Comparison of ENCODE assay signal across 12 cellular contexts in the genomic region with DNA sequence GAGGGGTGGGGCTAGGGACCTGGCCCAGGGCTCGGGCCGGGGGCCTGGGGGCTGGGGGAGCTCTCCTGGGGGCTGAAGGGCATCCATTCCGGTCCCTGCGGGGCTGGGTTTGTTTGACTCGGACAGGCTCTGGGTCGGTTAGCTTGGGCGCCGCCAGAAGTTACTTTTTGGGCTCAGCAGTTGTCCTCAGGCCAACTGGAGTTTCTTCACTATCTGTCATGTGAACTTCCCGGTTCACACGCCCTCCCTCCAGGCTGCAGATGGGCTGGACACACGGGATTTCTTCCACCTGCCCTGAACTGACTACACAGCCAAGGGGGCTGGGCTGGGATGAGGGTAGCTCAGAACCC. TPM values are rescaled to one million over a fixed set of nuclear protein-coding genes. Genes with fewer than 3 reads are reported as not detected.
DNase-seq lines count a peak whose midpoint lies in the region; ATAC-seq, FAIRE-seq and TF ChIP-seq lines count a peak whose summit lies in the region.
"Had no signal": no experiment of that assay in that cellular context is flagged by ENCODE, and none has a peak within 500 bp of the region (broad histone marks: within the 10 kb centered on the region; RNA-seq: fewer than 3 reads in every experiment).

No MANE protein-coding gene starts in this region.

- CTCF ChIA-PET in BJ (lab: Yijun Ruan, JAX), result interaction anchor here (0.6 to 1.0 kb wide), 3 partner anchors 14 to 47 kb away, joined by 3 read pairs; no protein-coding TSS in a partner anchor

- peak overlapping the region; percentile 17 for H3K4me3 Mint-ChIP-seq in activated T-helper 1 cell treated with anti-CD3 and anti-CD28 coated beads, Interleukin-12 subunit alpha, Interleukin-12 subunit beta, Interleukin-2, Interleukin-4 antibody, amounts not matched to agents 30 ng/mL and 10 ng/mL and 1 ng/mL, durations not matched to agents 14 hours and 24 hours and 36 hours

- H3K27me3 ChIP-seq in BJ (ENCODE audit: control insufficient read depth, insufficient read depth, low read length) (no peaks in the 10 kb centered on the region), heart right ventricle (no peaks in the 10 kb centered on the region), pancreas (no peaks in the 10 kb centered on the region)
- no peaks in the 10 kb centered on the region for H3K27me3 ChIP-seq in effector memory CD4-positive, alpha-beta T cell (replicated peaks; ENCODE audit: control insufficient read depth, insufficient read depth, low read length, poor library complexity, severe bottlenecking)

- peaks cover 26% of the 10 kb centered on the region for H3K4me1 Mint-ChIP-seq in activated T-helper 1 cell treated with anti-CD3 and anti-CD28 coated beads, Interleukin-12 subunit alpha, Interleukin-12 subunit beta, Interleukin-2, Interleukin-4 antibody, amounts not matched to agents 30 ng/mL and 10 ng/mL and 1 ng/mL, durations not matched to agents 14 hours and 24 hours and 36 hours (ENCODE audit: low read depth)

- H3K4me3 ChIP-seq in BJ (ENCODE audit: low read depth, low read length) (peak overlapping the region; percentile 6; the same call in 1 of the 2 replicates), heart right ventricle (peak overlapping the region in 4 of 10 donors; percentile 17 to 37 (median 22)), pancreas (peak overlapping the region; percentile 15 to 54 (median 37))
- no peak overlapping the region for H3K4me3 ChIP-seq in effector memory CD4-positive, alpha-beta T cell (ENCODE audit: insufficient read depth, low read depth, low read length, poor library complexity, severe bottlenecking)

- H3K27me3 Mint-ChIP-seq in activated T-helper 1 cell treated with anti-CD3 and anti-CD28 coated beads, Interleukin-12 subunit alpha, Interleukin-12 subunit beta, Interleukin-2, Interleukin-4 antibody, amounts not matched to agents 30 ng/mL and 10 ng/mL and 1 ng/mL, durations not matched to agents 14 hours and 24 hours and 36 hours (ENCODE audit: insufficient read depth), result no peaks in the 10 kb centered on the region
- H3K27me3 Mint-ChIP-seq: CD4-positive, CD25-positive, alpha-beta regulatory T cell had no signal

- H3K36me3 ChIP-seq in BJ (ENCODE audit: control insufficient read depth, insufficient read depth, low read length) (peaks cover 30% of the 10 kb centered on the region), heart right ventricle (peaks cover 0 to 51% (median 30%) of the 10 kb centered on the region in 9 donors), pancreas (peaks cover 3 to 31% (median 18%) of the 10 kb centered on the region in 3 donors)
- H3K36me3 ChIP-seq in effector memory CD4-positive, alpha-beta T cell (ENCODE audit: control insufficient read depth, insufficient read depth, low read length), result peaks cover 34% of the 10 kb centered on the region

- no peak for DNase-seq in BJ (ENCODE audit: low read depth)
- no peak for DNase-seq in activated T-helper 1 cell treated with anti-CD3 and anti-CD28 coated beads, Interleukin-12 subunit alpha, Interleukin-12 subunit beta, Interleukin-2, Interleukin-4 antibody, amounts not matched to agents 30 ng/mL and 10 ng/mL and 1 ng/mL, durations not matched to agents 14 hours and 24 hours and 36 hours (ENCODE audit: low spot score)
- no peak for DNase-seq in heart right ventricle
- peak in 3 of 6 donors; percentile 71 to 81 (median 72) for DNase-seq in pancreas
- DNase-seq in effector memory CD4-positive, alpha-beta T cell, result no peak
- no peak for DNase-seq in ecto neural progenitor cell (ENCODE audit: low spot score)
- DNase-seq in GM19238 (ENCODE audit: insufficient read length, low spot score), result no peak
- DNase-seq: CD4-positive, CD25-positive, alpha-beta regulatory T cell; RPMI8226; substantia nigra had no signal

- TF ChIP-seq CTCF in BJ (IDR thresholded peaks at IDR 0.05; ENCODE audit: insufficient read depth, low read depth, low read length) (no peak), heart right ventricle (IDR thresholded peaks at IDR 0.05) (no peak), pancreas (IDR thresholded peaks at IDR 0.05) (no peak)

- FAIRE-seq in pancreas (lab: Jason Lieb, UNC), result no peak
- FAIRE-seq: endometrium had no signal

- WGBS in heart right ventricle, 2 donors, result 50 to 52% methylated on average over 11 of the region's 11 CpGs
- WGBS in pancreas, 2 donors, result 8 to 12% methylated on average over 8 to 11 of the region's 11 CpGs

- POLR2A ChIA-PET in BJ (lab: Charles Lee), result no interaction called here

- H3K27ac ChIP-seq in heart right ventricle (peak overlapping the region in 7 of 10 donors; percentile 34 to 73 (median 67)), pancreas (peak overlapping the region; percentile 70 to 98 (median 88))
- no peak overlapping the region for H3K27ac ChIP-seq in effector memory CD4-positive, alpha-beta T cell (ENCODE audit: insufficient read depth, low read length, poor library complexity, severe bottlenecking)

- H3K36me3 Mint-ChIP-seq in activated T-helper 1 cell treated with anti-CD3 and anti-CD28 coated beads, Interleukin-12 subunit alpha, Interleukin-12 subunit beta, Interleukin-2, Interleukin-4 antibody, amounts not matched to agents 30 ng/mL and 10 ng/mL and 1 ng/mL, durations not matched to agents 14 hours and 24 hours and 36 hours (ENCODE audit: low read depth), result peaks cover 4% of the 10 kb centered on the region

- intact Hi-C loops in activated T-helper 1 cell treated with anti-CD3 and anti-CD28 coated beads, Interleukin-12 subunit alpha, Interleukin-12 subunit beta, Interleukin-2, Interleukin-4 antibody, amounts not matched to agents 30 ng/mL and 10 ng/mL and 1 ng/mL, durations not matched to agents 14 hours and 24 hours and 36 hours (cut with micrococcal nuclease), result no loop called here
- intact Hi-C loops in heart right ventricle (cut with DNase I), result loop anchor here in 1 of 10 donors (2.0 kb wide), 1 partner anchor 16 kb away; no protein-coding TSS in a partner anchor
- intact Hi-C loops in pancreas (cut with DNase I), result no loop called here

- H3K9me3 ChIP-seq in heart right ventricle (no peaks in the 10 kb centered on the region), pancreas (no peaks in the 10 kb centered on the region)
- no peaks in the 10 kb centered on the region for H3K9me3 ChIP-seq in effector memory CD4-positive, alpha-beta T cell (ENCODE audit: control insufficient read depth, low read length)

- H3K27ac Mint-ChIP-seq in activated T-helper 1 cell treated with anti-CD3 and anti-CD28 coated beads, Interleukin-12 subunit alpha, Interleukin-12 subunit beta, Interleukin-2, Interleukin-4 antibody, amounts not matched to agents 30 ng/mL and 10 ng/mL and 1 ng/mL, durations not matched to agents 14 hours and 24 hours and 36 hours, result no peak overlapping the region

- ATAC-seq in heart right ventricle (peak in 1 of 8 donors; percentile 9), pancreas (peak; percentile 3 to 10 (median 7)), GM18498 (IDR thresholded peaks at IDR 0.05; ENCODE audit: unreplicated experiment) (no peak)

- no peaks in the 10 kb centered on the region for H3K9me3 Mint-ChIP-seq in activated T-helper 1 cell treated with anti-CD3 and anti-CD28 coated beads, Interleukin-12 subunit alpha, Interleukin-12 subunit beta, Interleukin-2, Interleukin-4 antibody, amounts not matched to agents 30 ng/mL and 10 ng/mL and 1 ng/mL, durations not matched to agents 14 hours and 24 hours and 36 hours
- H3K9me3 Mint-ChIP-seq: CD4-positive, CD25-positive, alpha-beta regulatory T cell had no signal

- H3K4me1 ChIP-seq in heart right ventricle (peaks cover 27 to 56% (median 46%) of the 10 kb centered on the region in 9 donors), pancreas (peaks cover 14 to 32% (median 15%) of the 10 kb centered on the region in 3 donors)
- H3K4me1 ChIP-seq in effector memory CD4-positive, alpha-beta T cell (ENCODE audit: control insufficient read depth, insufficient read depth, low read length, poor library complexity, severe bottlenecking), result peaks cover 21% of the 10 kb centered on the region

RNA-seq across cellular contexts. Expression of a gene that starts 3.8 kb away (rescaled TPM):
- polyA plus RNA-seq in BJ (2011; rRNA removed), result 59.0 and 86.1 TPM in 2 replicates
- polyA minus RNA-seq in BJ (2011; rRNA and poly(A)+ RNA removed), result 74.3 and 109 TPM in 2 replicates
- total RNA-seq in activated T-helper 1 cell treated with anti-CD3 and anti-CD28 coated beads, Interleukin-12 subunit alpha, Interleukin-12 subunit beta, Interleukin-2, Interleukin-4 antibody, amounts not matched to agents 30 ng/mL and 10 ng/mL and 1 ng/mL, durations not matched to agents 14 hours and 24 hours and 36 hours, result 127 and 128 TPM in 2 replicates
- total RNA-seq in heart right ventricle, result 10 to 100 TPM; 36.0 to 80.5 (median 47.6) TPM
- polyA plus RNA-seq in heart right ventricle, result 100 to 1,000 TPM; 101 to 109 TPM
- 100 to 1,000 TPM in 1 of 6 donors, 10 to 100 TPM in 5; 69.2 to 117 (median 85.5) TPM for total RNA-seq in pancreas
- 100 to 1,000 TPM; 188 to 211 TPM for polyA plus RNA-seq in pancreas

RNA-seq across cellular contexts. Expression of a gene that starts 5.5 kb away (rescaled TPM):
- polyA plus RNA-seq in BJ (2011; rRNA removed) (30.0 and 33.2 TPM in 2 replicates), heart right ventricle (1 to 10 TPM; 5.0 to 7.7 TPM), pancreas (1 to 10 TPM; 4.6 to 7.8 TPM)
- 15.3 and 33.8 TPM in 2 replicates for polyA minus RNA-seq in BJ (2011; rRNA and poly(A)+ RNA removed)
- 24.9 and 28.1 TPM in 2 replicates for total RNA-seq in activated T-helper 1 cell treated with anti-CD3 and anti-CD28 coated beads, Interleukin-12 subunit alpha, Interleukin-12 subunit beta, Interleukin-2, Interleukin-4 antibody, amounts not matched to agents 30 ng/mL and 10 ng/mL and 1 ng/mL, durations not matched to agents 14 hours and 24 hours and 36 hours
- total RNA-seq in heart right ventricle (10 to 100 TPM in 1 of 10 donors, 1 to 10 TPM in 9; 5.2 to 11.3 (median 7.8) TPM), pancreas (1 to 10 TPM; 3.7 to 7.0 (median 4.8) TPM)

RNA-seq across cellular contexts. Expression of a gene that starts 14.9 kb away (rescaled TPM):
- polyA plus RNA-seq in BJ (2011; rRNA removed) (0.26 and 0.45 TPM in 2 replicates), heart right ventricle (10 to 100 TPM in 1 of 2 donors, 1 to 10 TPM in 1; 3.7 to 38.8 TPM), pancreas (1 to 10 TPM; 7.0 to 8.7 TPM)
- 0.24 TPM in 1 of 2 replicates, not detected in the other for polyA minus RNA-seq in BJ (2011; rRNA and poly(A)+ RNA removed)
- 1.9 and 4.1 TPM in 2 replicates for total RNA-seq in activated T-helper 1 cell treated with anti-CD3 and anti-CD28 coated beads, Interleukin-12 subunit alpha, Interleukin-12 subunit beta, Interleukin-2, Interleukin-4 antibody, amounts not matched to agents 30 ng/mL and 10 ng/mL and 1 ng/mL, durations not matched to agents 14 hours and 24 hours and 36 hours
- total RNA-seq in heart right ventricle (10 to 100 TPM in 1 of 10 donors, 1 to 10 TPM in 9; 3.2 to 12.5 (median 5.6) TPM), pancreas (1 to 10 TPM in 1 of 6 donors, under 1 TPM in 5; 0.47 to 2.1 (median 0.71) TPM)
- polyA plus RNA-seq: CD4-positive, CD25-positive, alpha-beta regulatory T cell had no signal

RNA-seq across cellular contexts. Expression of a gene that starts 17.4 kb away (rescaled TPM):
- polyA plus RNA-seq in BJ (2011; rRNA removed), result 49.3 and 89.9 TPM in 2 replicates
- 53.0 and 72.2 TPM in 2 replicates for polyA minus RNA-seq in BJ (2011; rRNA and poly(A)+ RNA removed)
- total RNA-seq in activated T-helper 1 cell treated with anti-CD3 and anti-CD28 coated beads, Interleukin-12 subunit alpha, Interleukin-12 subunit beta, Interleukin-2, Interleukin-4 antibody, amounts not matched to agents 30 ng/mL and 10 ng/mL and 1 ng/mL, durations not matched to agents 14 hours and 24 hours and 36 hours, result 92.6 and 96.3 TPM in 2 replicates
- 100 to 1,000 TPM in 1 of 10 donors, 10 to 100 TPM in 9; 65.0 to 107 (median 75.6) TPM for total RNA-seq in heart right ventricle
- polyA plus RNA-seq in heart right ventricle, result 100 to 1,000 TPM in 1 of 2 donors, 10 to 100 TPM in 1; 82.7 to 246 TPM
- total RNA-seq in pancreas, result 10 to 100 TPM; 23.5 to 51.1 (median 35.9) TPM
- polyA plus RNA-seq in pancreas, result 100 to 1,000 TPM; 178 to 265 TPM

RNA-seq across cellular contexts. Expression of a gene that starts 20.1 kb away (rescaled TPM):
- polyA plus RNA-seq in BJ (2011; rRNA removed) (13.6 and 27.8 TPM in 2 replicates), heart right ventricle (10 to 100 TPM; 79.4 to 88.2 TPM), pancreas (100 to 1,000 TPM in 1 of 2 donors, 10 to 100 TPM in 1; 52.8 to 103 TPM)
- 4.6 and 5.9 TPM in 2 replicates for polyA minus RNA-seq in BJ (2011; rRNA and poly(A)+ RNA removed)
- total RNA-seq in activated T-helper 1 cell treated with anti-CD3 and anti-CD28 coated beads, Interleukin-12 subunit alpha, Interleukin-12 subunit beta, Interleukin-2, Interleukin-4 antibody, amounts not matched to agents 30 ng/mL and 10 ng/mL and 1 ng/mL, durations not matched to agents 14 hours and 24 hours and 36 hours, result 55.3 and 63.4 TPM in 2 replicates
- total RNA-seq in heart right ventricle (10 to 100 TPM; 18.5 to 40.3 (median 23.4) TPM), pancreas (10 to 100 TPM; 34.5 to 49.8 (median 39.3) TPM)
